Comparison of ENCODE assay signal across 1 cellular context in the genomic region with DNA sequence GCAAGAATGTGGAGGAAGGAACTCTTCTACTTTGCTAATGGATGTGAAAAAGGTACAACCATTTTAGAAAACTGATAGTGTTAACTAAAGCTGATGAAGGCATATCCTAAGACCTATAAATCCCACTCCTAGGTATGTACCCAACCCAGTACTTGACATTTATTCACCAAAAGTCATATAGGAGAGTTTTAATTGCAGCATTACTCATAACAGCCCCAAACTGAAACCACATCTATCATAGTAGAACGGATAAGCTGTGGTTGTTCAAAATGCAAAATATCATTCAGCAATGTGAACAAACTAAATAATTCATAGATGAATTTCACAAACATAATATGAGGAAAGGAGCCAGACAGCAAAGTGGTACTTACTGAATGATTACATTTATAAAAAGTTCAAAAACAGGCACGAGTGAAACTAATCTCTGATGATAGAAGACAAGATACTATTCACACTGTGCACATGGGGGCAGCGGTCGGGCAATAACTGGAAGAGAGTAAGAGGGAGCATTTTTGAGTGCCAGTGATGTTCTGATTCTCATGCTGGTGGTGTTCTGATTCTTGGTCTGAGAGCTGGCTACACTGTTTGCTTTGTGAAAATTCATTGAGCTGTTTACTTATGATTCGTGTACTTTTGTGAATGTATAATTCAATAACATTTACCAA.
TF ChIP-seq lines count a peak whose summit lies in the region.

No MANE protein-coding gene starts in this region.

TF ChIP-seq in SK-N-SH treated with all-trans-retinoic acid at 6 μM for 48 hours, 23 proteins besides CTCF, POLR2A, EP300 and RAD21 (continued from another document):
- TF ChIP-seq, protein P1, sequence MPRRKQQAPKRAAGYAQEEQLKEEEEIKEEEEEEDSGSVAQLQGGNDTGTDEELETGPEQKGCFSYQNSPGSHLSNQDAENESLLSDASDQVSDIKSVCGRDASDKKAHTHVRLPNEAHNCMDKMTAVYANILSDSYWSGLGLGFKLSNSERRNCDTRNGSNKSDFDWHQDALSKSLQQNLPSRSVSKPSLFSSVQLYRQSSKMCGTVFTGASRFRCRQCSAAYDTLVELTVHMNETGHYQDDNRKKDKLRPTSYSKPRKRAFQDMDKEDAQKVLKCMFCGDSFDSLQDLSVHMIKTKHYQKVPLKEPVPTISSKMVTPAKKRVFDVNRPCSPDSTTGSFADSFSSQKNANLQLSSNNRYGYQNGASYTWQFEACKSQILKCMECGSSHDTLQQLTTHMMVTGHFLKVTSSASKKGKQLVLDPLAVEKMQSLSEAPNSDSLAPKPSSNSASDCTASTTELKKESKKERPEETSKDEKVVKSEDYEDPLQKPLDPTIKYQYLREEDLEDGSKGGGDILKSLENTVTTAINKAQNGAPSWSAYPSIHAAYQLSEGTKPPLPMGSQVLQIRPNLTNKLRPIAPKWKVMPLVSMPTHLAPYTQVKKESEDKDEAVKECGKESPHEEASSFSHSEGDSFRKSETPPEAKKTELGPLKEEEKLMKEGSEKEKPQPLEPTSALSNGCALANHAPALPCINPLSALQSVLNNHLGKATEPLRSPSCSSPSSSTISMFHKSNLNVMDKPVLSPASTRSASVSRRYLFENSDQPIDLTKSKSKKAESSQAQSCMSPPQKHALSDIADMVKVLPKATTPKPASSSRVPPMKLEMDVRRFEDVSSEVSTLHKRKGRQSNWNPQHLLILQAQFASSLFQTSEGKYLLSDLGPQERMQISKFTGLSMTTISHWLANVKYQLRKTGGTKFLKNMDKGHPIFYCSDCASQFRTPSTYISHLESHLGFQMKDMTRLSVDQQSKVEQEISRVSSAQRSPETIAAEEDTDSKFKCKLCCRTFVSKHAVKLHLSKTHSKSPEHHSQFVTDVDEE (CRISPR knock-in tag; IDR thresholded peaks at IDR 0.05), result no peak
- no peak for TF ChIP-seq ZC3H10 (CRISPR knock-in tag; IDR thresholded peaks at IDR 0.05)
- TF ChIP-seq BACH2 (CRISPR knock-in tag; IDR thresholded peaks at IDR 0.05; ENCODE audit: borderline replicate concordance), result no peak
